17 cellular contexts compared by ENCODE assay signal in genomic region chr7:78197447-78197846, GRCh38.
DNase-seq lines count a peak whose midpoint lies in the region; ATAC-seq lines count a peak whose summit lies in the region.
"Had no signal": no experiment of that assay in that cellular context is flagged by ENCODE, and none has a peak within 500 bp of the region (broad histone marks: within the 10 kb centered on the region; RNA-seq: fewer than 3 reads in every experiment).

No MANE protein-coding gene starts in this region.

- DNase-seq in AG08396 (ENCODE audit: low spot score) (peak; percentile 32), RPMI7951 (ENCODE audit: low read depth) (peak; percentile 26), fibroblast of the conjunctiva (ENCODE audit: low read depth) (peak; percentile 18), NCI-H2029 treated with DMSO at 0.1 percent for 48 hours (lab: John Stamatoyannopoulos, UW) (no peak), HPDE6-E6E7 (ENCODE audit: extremely low spot score) (no peak), NCI-H748 treated with DMSO at 0.1 percent for 48 hours (lab: John Stamatoyannopoulos, UW) (no peak)
- DNase-seq: activated CD4-positive, alpha-beta T cell treated with anti-CD3 and anti-CD28 coated beads for 1 hour; activated T-cell treated with anti-CD3 and anti-CD28 coated beads, Interleukin-2, amount 50 U/mL, for 24 hours; CD4-positive, alpha-beta T cell; left lung; MM.1S; naive thymus-derived CD4-positive, alpha-beta T cell; retina; stimulated activated CD4-positive, alpha-beta T cell treated with anti-CD3 and anti-CD28 coated beads, Interleukin-4, amount 100 ng/mL, for 24 hours; stimulated activated naive CD4-positive, alpha-beta T cell had no signal

- ATAC-seq in GM19467 (IDR thresholded peaks at IDR 0.05; ENCODE audit: unreplicated experiment) = peak; percentile 59
- no peak for ATAC-seq in GM19351 (IDR thresholded peaks at IDR 0.05; ENCODE audit: unreplicated experiment)
- ATAC-seq: left lung; naive thymus-derived CD4-positive, alpha-beta T cell had no signal

Comparison
In these comparisons a context has a peak if more than half of its experiments do, and no peak if none do; other contexts are left out.
1. DNase-seq: peak in AG08396 (single experiment), RPMI7951 (single experiment) and fibroblast of the conjunctiva (single experiment); none in NCI-H2029 treated with DMSO at 0.1 percent for 48 hours (single experiment), HPDE6-E6E7 (single experiment) and NCI-H748 treated with DMSO at 0.1 percent for 48 hours (single experiment).